In genomic region chr1:8026976-8027747, GRCh38 we compare ENCODE assay signal across 8 cellular contexts. TPM values are rescaled to one million over a fixed set of nuclear protein-coding genes. Genes with fewer than 3 reads are reported as not detected.
A peak's percentile ranks its signal among the peaks of the same experiment; 100 is the strongest.
DNase-seq lines count a peak whose midpoint lies in the region; ATAC-seq and TF ChIP-seq lines count a peak whose summit lies in the region.

No MANE protein-coding gene starts in this region.

- H3K27ac ChIP-seq in cardiac muscle cell (peak overlapping the region; percentile 91), prostate gland (peak overlapping the region; percentile 81 to 94)

- CTCF ChIA-PET in activated B cell treated with CpG ODN at 0.5 μM for 24 hours (lab: Charles Lee): interaction anchor here (1.9 kb wide), 1 partner anchor 821 kb away, joined by 5 read pairs; no protein-coding TSS in a partner anchor

- no peaks in the 10 kb centered on the region for H3K36me3 Mint-ChIP-seq in activated B cell treated with CpG ODN at 0.5 μM for 24 hours (ENCODE audit: low read depth)

- H3K36me3 ChIP-seq in cardiac muscle cell: no peaks in the 10 kb centered on the region
- no peaks in the 10 kb centered on the region for H3K36me3 ChIP-seq in prostate gland

- no peak for TF ChIP-seq CTCF in activated B cell treated with CpG ODN at 0.5 μM for 24 hours (IDR thresholded peaks at IDR 0.05)
- TF ChIP-seq CTCF in cardiac muscle cell (IDR thresholded peaks at IDR 0.05; ENCODE audit: low read depth, low read length): no peak
- no peak for TF ChIP-seq CTCF in prostate gland (IDR thresholded peaks at IDR 0.05)

- 58% methylated on average over 25 of the region's 25 CpGs for WGBS in prostate gland

- no peak for TF ChIP-seq POLR2A in prostate gland (IDR thresholded peaks at IDR 0.05)

- peak overlapping the region; percentile 77 for H3K4me3 Mint-ChIP-seq in activated B cell treated with CpG ODN at 0.5 μM for 24 hours

- H3K4me1 ChIP-seq in cardiac muscle cell (ENCODE audit: low read depth) (no peaks in the 10 kb centered on the region), prostate gland (replicated peaks) (peaks cover 5% of the 10 kb centered on the region)

- POLR2A ChIA-PET in activated B cell treated with CpG ODN at 0.5 μM for 24 hours (lab: Charles Lee): interaction anchor here (0.6 to 0.9 kb wide), 2 partner anchors 13 to 291 kb away, joined by 3 read pairs; partner anchors contain the start of gene SLC45A1

- H3K9me3 ChIP-seq in cardiac muscle cell (ENCODE audit: low read depth) (no peaks in the 10 kb centered on the region), prostate gland (no peaks in the 10 kb centered on the region)

- peaks cover 12% of the 10 kb centered on the region for H3K4me1 Mint-ChIP-seq in activated B cell treated with CpG ODN at 0.5 μM for 24 hours

- peak; percentile 57 for DNase-seq in DMS53 (lab: John Stamatoyannopoulos, UW)
- no peak for DNase-seq in activated B cell treated with CpG ODN at 0.5 μM for 24 hours
- DNase-seq in cardiac muscle cell (ENCODE audit: low read depth in 1 of 2, low spot score in 1 of 2): peak in 1 of 2 donors; percentile 78
- DNase-seq in prostate gland (ENCODE audit: low spot score): no peak
- no peak for DNase-seq in NCI-H524 treated with DMSO at 0.1 percent for 48 hours (lab: John Stamatoyannopoulos, UW)
- DNase-seq in stimulated activated CD4-positive, alpha-beta T cell treated with anti-CD3 and anti-CD28 coated beads, Interleukin-4, amount 100 ng/mL, for 4 hours: no peak
- DNase-seq in GM19238 (ENCODE audit: insufficient read length, low spot score): no peak
- DNase-seq in NCI-H446 treated with DMSO at 0.1 percent for 48 hours (lab: John Stamatoyannopoulos, UW): no peak

- no peaks in the 10 kb centered on the region for H3K27me3 ChIP-seq in cardiac muscle cell
- no peaks in the 10 kb centered on the region for H3K27me3 ChIP-seq in prostate gland (replicated peaks; ENCODE audit: insufficient read depth)

- no peaks in the 10 kb centered on the region for H3K9me3 Mint-ChIP-seq in activated B cell treated with CpG ODN at 0.5 μM for 24 hours

- H3K4me3 ChIP-seq in cardiac muscle cell (peak overlapping the region; percentile 93), prostate gland (peak overlapping the region in 1 of 2 donors; percentile 88)

- intact Hi-C loops in activated B cell treated with CpG ODN at 0.5 μM for 24 hours (cut with micrococcal nuclease): loop anchor here (1.0 to 5.0 kb wide), 4 partner anchors 245 to 790 kb away; partner anchors contain the start of genes PER3, RERE and SLC45A1
- intact Hi-C loops in prostate gland (cut with DNase I): loop anchor here (5.0 kb wide), 3 partner anchors 95 to 290 kb away; partner anchors contain the start of gene SLC45A1

- H3K27ac Mint-ChIP-seq in activated B cell treated with CpG ODN at 0.5 μM for 24 hours: peak overlapping the region; percentile 21

- no peak for ATAC-seq in activated B cell treated with CpG ODN at 0.5 μM for 24 hours (ENCODE audit: low read depth)

- peaks cover 18% of the 10 kb centered on the region for H3K27me3 Mint-ChIP-seq in activated B cell treated with CpG ODN at 0.5 μM for 24 hours

RNA-seq across cellular contexts. Expression of gene ERRFI1, which starts 1.1 kb away (rescaled TPM):
- total RNA-seq in activated B cell treated with CpG ODN at 0.5 μM for 24 hours (1.3 and 1.4 TPM in 2 replicates), cardiac muscle cell (8.6 and 9.7 TPM in 2 replicates), prostate gland (10 to 100 TPM; 58.1 to 60.4 TPM)
- 7.1 and 8.3 TPM in 2 replicates for polyA plus RNA-seq in cardiac muscle cell
